8 cellular contexts compared by ENCODE assay signal in genomic region chr6:161228911-161229591, GRCh38. TPM values are rescaled to one million over a fixed set of nuclear protein-coding genes. Genes with fewer than 3 reads are reported as not detected.
A peak's percentile ranks its signal among the peaks of the same experiment; 100 is the strongest.
DNase-seq lines count a peak whose midpoint lies in the region; ATAC-seq and TF ChIP-seq lines count a peak whose summit lies in the region.

No MANE protein-coding gene starts in this region.

- peaks cover 17% of the 10 kb centered on the region for H3K4me1 ChIP-seq in HUES6 (ENCODE audit: control insufficient read depth, insufficient read depth, low read length)
- H3K4me1 ChIP-seq in body of pancreas, result peaks cover 12% of the 10 kb centered on the region
- peaks cover 5 to 33% (median 14%) of the 10 kb centered on the region in 4 donors for H3K4me1 ChIP-seq in upper lobe of left lung

- no peaks in the 10 kb centered on the region for H3K9me3 ChIP-seq in HUES6 (ENCODE audit: control insufficient read depth, insufficient read depth, low read depth, low read length)
- H3K9me3 ChIP-seq in body of pancreas, result no peaks in the 10 kb centered on the region
- no peaks in the 10 kb centered on the region for H3K9me3 ChIP-seq in upper lobe of left lung

- in situ Hi-C loops in GM13976 (cut with MboI; ENCODE audit: low sequenced_read_pairs, unreplicated experiment), result no loop called here

- H3K27me3 ChIP-seq in HUES6 (ENCODE audit: control insufficient read depth, insufficient read depth, low read length) (no peaks in the 10 kb centered on the region), body of pancreas (no peaks in the 10 kb centered on the region), kidney epithelial cell (ENCODE audit: control insufficient read depth, insufficient read depth, low read length) (no peaks in the 10 kb centered on the region), upper lobe of left lung (no peaks in the 10 kb centered on the region)

- peaks cover 42% of the 10 kb centered on the region for H3K36me3 ChIP-seq in HUES6 (ENCODE audit: control insufficient read depth, insufficient read depth, low read length)
- H3K36me3 ChIP-seq in body of pancreas (replicated peaks in 1 of 2; ENCODE audit: insufficient read depth in 1 of 2, low read depth in 2 of 2), result no peaks in the 10 kb centered on the region
- no peaks in the 10 kb centered on the region for H3K36me3 ChIP-seq in kidney epithelial cell (ENCODE audit: control insufficient read depth, insufficient read depth, low read length)
- H3K36me3 ChIP-seq in upper lobe of left lung, result peaks cover 0 to 9% (median 0%) of the 10 kb centered on the region in 4 donors

- intact Hi-C loops in body of pancreas (cut with DNase I), result no loop called here

- peaks cover 21% of the 10 kb centered on the region for H3K36me3 Mint-ChIP-seq in activated T-cell treated with anti-CD3 and anti-CD28 coated beads, Interleukin-2, amount 50 U/mL, for 24 hours (ENCODE audit: low read depth)

- no peak overlapping the region for H3K4me3 Mint-ChIP-seq in activated T-cell treated with anti-CD3 and anti-CD28 coated beads, Interleukin-2, amount 50 U/mL, for 24 hours

- peak overlapping the region; percentile 7 for H3K27ac Mint-ChIP-seq in activated T-cell treated with anti-CD3 and anti-CD28 coated beads, Interleukin-2, amount 50 U/mL, for 24 hours

- H3K9ac ChIP-seq in HUES6 (ENCODE audit: low read length), result no peak overlapping the region

- no peak for TF ChIP-seq POLR2A in body of pancreas (IDR thresholded peaks at IDR 0.05)
- TF ChIP-seq POLR2A in upper lobe of left lung (IDR thresholded peaks at IDR 0.05), result peak in 1 of 4 donors; percentile 46

- H3K27ac ChIP-seq in HUES6 (ENCODE audit: low read depth, low read length) (peak overlapping the region; percentile 1; the same call in 1 of the 2 replicates), body of pancreas (peak overlapping the region in 2 of 4 donors; percentile 11 to 26), upper lobe of left lung (peak overlapping the region in 2 of 4 donors; percentile 9 to 57)

- peaks cover 4% of the 10 kb centered on the region for H3K9me3 Mint-ChIP-seq in activated T-cell treated with anti-CD3 and anti-CD28 coated beads, Interleukin-2, amount 50 U/mL, for 24 hours

- H3K27me3 Mint-ChIP-seq in activated T-cell treated with anti-CD3 and anti-CD28 coated beads, Interleukin-2, amount 50 U/mL, for 24 hours, result no peaks in the 10 kb centered on the region

- no peak for TF ChIP-seq EP300 in upper lobe of left lung (IDR thresholded peaks at IDR 0.05)

- H3K4me1 Mint-ChIP-seq in activated T-cell treated with anti-CD3 and anti-CD28 coated beads, Interleukin-2, amount 50 U/mL, for 24 hours (ENCODE audit: low read depth), result peaks cover 45% of the 10 kb centered on the region

- no peak for TF ChIP-seq CTCF in body of pancreas (IDR thresholded peaks at IDR 0.05)
- TF ChIP-seq CTCF in kidney epithelial cell (IDR thresholded peaks at IDR 0.05; ENCODE audit: insufficient read depth, low read length, poor library complexity, severe bottlenecking), result no peak
- TF ChIP-seq CTCF in upper lobe of left lung (IDR thresholded peaks at IDR 0.05), result no peak
- no peak for TF ChIP-seq CTCF in GM13976 (IDR thresholded peaks at IDR 0.05; ENCODE audit: borderline replicate concordance, control extremely low read depth, extremely low read depth, insufficient read depth, missing control alignments)

- ATAC-seq in body of pancreas (peak; percentile 24), upper lobe of left lung (ENCODE audit: low FRiP score in 2 of 2) (peak; percentile 61 to 89)

- 24 to 35% methylated on average over 8 of the region's 8 CpGs for WGBS in body of pancreas, 2 donors
- 51 to 65% methylated on average over 8 of the region's 8 CpGs for WGBS in upper lobe of left lung, 2 donors

- no peak overlapping the region for H3K4me3 ChIP-seq in HUES6 (ENCODE audit: low read depth, low read length)
- no peak overlapping the region for H3K4me3 ChIP-seq in body of pancreas
- no peak overlapping the region for H3K4me3 ChIP-seq in kidney epithelial cell (ENCODE audit: low read depth, low read length)
- H3K4me3 ChIP-seq in upper lobe of left lung, result no peak overlapping the region

- no peak for DNase-seq in activated T-cell treated with anti-CD3 and anti-CD28 coated beads, Interleukin-2, amount 50 U/mL, for 24 hours
- DNase-seq in activated T-cell treated with anti-CD3 and anti-CD28 coated beads for 4 hours (no peak), body of pancreas (peak in 1 of 4 donors; percentile 36), kidney epithelial cell (ENCODE audit: low read depth) (peak; percentile 92), upper lobe of left lung (no peak), COR-L47 (lab: John Stamatoyannopoulos, UW) (no peak), GM13976 (ENCODE audit: low spot score) (no peak)

RNA-seq across cellular contexts. Expression of gene AGPAT4, which starts 44.8 kb away (rescaled TPM):
- 1 to 10 TPM; 1.3 to 2.6 TPM for total RNA-seq in body of pancreas
- total RNA-seq in kidney epithelial cell, result 8.6 and 9.6 TPM in 2 replicates
- 10 to 100 TPM in 5 of 6 donors, 1 to 10 TPM in 1; 7.0 to 26.3 (median 14.4) TPM for total RNA-seq in upper lobe of left lung
